In the genomic region with DNA sequence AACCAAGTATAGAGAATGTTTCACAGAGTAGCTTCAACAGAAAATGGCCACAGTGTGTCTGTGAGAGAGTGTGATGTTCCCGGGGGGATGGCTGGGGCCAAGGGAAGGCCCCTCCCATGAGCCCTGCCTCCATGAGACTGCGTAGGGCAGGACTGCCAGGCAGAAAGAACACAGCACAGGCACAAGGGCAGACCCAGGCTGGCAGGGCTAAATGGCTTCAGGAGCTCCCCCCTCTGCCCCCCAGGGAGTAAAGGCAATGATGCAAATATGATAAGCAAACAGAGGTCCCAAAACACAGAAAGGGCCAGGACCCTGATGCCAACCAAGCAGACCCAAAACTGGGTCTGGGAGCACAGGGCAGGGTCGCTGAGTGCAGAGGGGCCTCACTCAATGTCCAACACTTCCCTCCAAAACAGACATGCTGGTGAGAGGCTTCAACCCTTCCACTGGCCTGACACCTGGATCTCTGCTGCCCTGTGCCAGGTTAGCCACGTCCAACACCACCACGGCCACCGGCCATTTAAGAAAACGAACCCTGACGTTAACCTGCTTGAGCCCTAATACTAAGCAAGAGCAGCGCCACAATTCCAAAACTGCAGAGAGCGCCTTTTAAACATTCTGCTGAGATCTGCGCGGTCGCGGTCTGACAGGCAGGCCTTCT, we compare ENCODE assay signal across 12 cellular contexts.
DNase-seq lines count a peak whose midpoint lies in the region; ATAC-seq and TF ChIP-seq lines count a peak whose summit lies in the region.
"Had no signal": no experiment of that assay in that cellular context is flagged by ENCODE, and none has a peak within 500 bp of the region (broad histone marks: within the 10 kb centered on the region; RNA-seq: fewer than 3 reads in every experiment).

No MANE protein-coding gene starts in this region.

- no peak overlapping the region for H3K4me3 Mint-ChIP-seq in brain

- H2BK5ac ChIP-seq in IMR-90 (ENCODE audit: low read depth, low read length, poor library complexity, severe bottlenecking): no peak overlapping the region

- H4K91ac ChIP-seq in IMR-90 (ENCODE audit: insufficient read depth, low read depth, low read length): no peak overlapping the region

- H2AFZ ChIP-seq in IMR-90 (replicated peaks; ENCODE audit: low read length, poor library complexity): no peak overlapping the region

- no TSS peak for BruUV-seq in IMR-90 (replicated peaks; lab: Mats Ljungman, UMichigan)

- no peak overlapping the region for H3K27ac ChIP-seq in IMR-90 (ENCODE audit: insufficient read depth, low read length)
- H3K27ac ChIP-seq: KMS-11 had no signal

- H3K9me1 ChIP-seq in IMR-90 (ENCODE audit: insufficient read depth, low read length): peaks cover 19% of the 10 kb centered on the region

- H3K4me3 ChIP-seq in IMR-90 (ENCODE audit: insufficient read depth, low read depth, low read length): no peak overlapping the region
- H3K4me3 ChIP-seq: colonic mucosa had no signal

- H2BK15ac ChIP-seq in IMR-90 (ENCODE audit: low read depth, low read length): no peak overlapping the region

- peaks cover 68% of the 10 kb centered on the region for H3K4me1 Mint-ChIP-seq in brain

- TF ChIP-seq CTCF in IMR-90 (conservative IDR thresholded peaks at IDR 0.05; ENCODE audit: low read depth, low read length): no peak
- no peak for TF ChIP-seq CTCF in brain (conservative IDR thresholded peaks at IDR 0.05)

- H3K9me3 ChIP-seq in IMR-90 (ENCODE audit: control insufficient read depth, insufficient read depth, low read length): peaks cover 2% of the 10 kb centered on the region; the same call in 1 of the 2 replicates
- H3K9me3 ChIP-seq: colonic mucosa had no signal

- H3K4me2 ChIP-seq in IMR-90 (ENCODE audit: low read depth, low read length): no peak overlapping the region
- H3K4me2 ChIP-seq: KMS-11 had no signal

- H2AK5ac ChIP-seq in IMR-90 (ENCODE audit: low read depth, low read length): no peak overlapping the region; the same call in 1 of the 2 replicates

- no peak for TF ChIP-seq RAD21 in IMR-90 (IDR thresholded peaks at IDR 0.05; ENCODE audit: low read length)

- in situ Hi-C loops in IMR-90 (cut with MboI; ENCODE audit: low sequenced_read_pairs): no loop called here

- H4K20me1 ChIP-seq in IMR-90 (ENCODE audit: insufficient read depth, low read length): peaks cover 14% of the 10 kb centered on the region; the same call in 1 of the 2 replicates

- no peak overlapping the region for H4K5ac ChIP-seq in IMR-90 (ENCODE audit: low read depth, low read length)

- H3K18ac ChIP-seq in IMR-90 (ENCODE audit: low read depth, low read length): no peak overlapping the region

- dilution Hi-C loops in IMR-90 (cut with HindIII; ENCODE audit: low sequenced_read_pairs, unreplicated experiment): no loop called here

- intact Hi-C loops in IMR-90 (cut with micrococcal nuclease): no loop called here

- no peak overlapping the region for H3K9ac ChIP-seq in IMR-90 (ENCODE audit: low read depth, low read length)
- H3K9ac ChIP-seq: KMS-11 had no signal

- H4K8ac ChIP-seq in IMR-90 (ENCODE audit: low read depth in 2 of 2, low read length in 2 of 2): no peak overlapping the region; a peak in 1 of 4 replicates

- no peaks in the 10 kb centered on the region for H3K27me3 ChIP-seq in IMR-90 (ENCODE audit: control insufficient read depth, insufficient read depth, low read length)
- H3K27me3 ChIP-seq: colonic mucosa had no signal

- peak overlapping the region; percentile 66 to 87 (median 82) for H3K27ac Mint-ChIP-seq in brain

- CTCF ChIA-PET in IMR-90 (lab: Yijun Ruan, JAX): interaction anchor here (1.0 kb wide), 1 partner anchor 31 kb away, joined by 3 read pairs; no protein-coding TSS in a partner anchor

- no peaks in the 10 kb centered on the region for H3K27me3 Mint-ChIP-seq in brain

- no peak for ATAC-seq in IMR-90 (ENCODE audit: low read depth)
- no peak for ATAC-seq in HG03196 (IDR thresholded peaks at IDR 0.05; ENCODE audit: unreplicated experiment)

- peak overlapping the region; percentile 70 for H2AK9ac ChIP-seq in IMR-90 (replicated peaks; ENCODE audit: low read depth, low read length, poor library complexity)

- TF ChIP-seq POLR2A in IMR-90 (IDR thresholded peaks at IDR 0.05; ENCODE audit: low read depth, low read length): no peak

- H3K23ac ChIP-seq in IMR-90 (ENCODE audit: low read depth, low read length): no peak overlapping the region

- no peak overlapping the region for H3K4ac ChIP-seq in IMR-90 (ENCODE audit: low read depth, low read length)

- H2BK120ac ChIP-seq in IMR-90 (ENCODE audit: low read depth, low read length): no peak overlapping the region

- WGBS in IMR-90 (ENCODE audit: extremely low coverage in 2 of 2, insufficient read length in 1 of 2), 2 experiments: 81% methylated on average over 8 of the region's 14 CpGs; no CpG with 5 or more reads in 1 of the 2 experiments

- DNase-seq in IMR-90: no peak
- DNase-seq in medulla oblongata (ENCODE audit: extremely low spot score): peak; percentile 64
- peak; percentile 17 for DNase-seq in stimulated activated CD8-positive, alpha-beta memory T cell treated with anti-CD3 and anti-CD28 coated beads, Interleukin-4, amount 100 ng/mL, for 48 hours
- no peak for DNase-seq in GDM1 (lab: John Stamatoyannopoulos, UW)
- no peak for DNase-seq in HuH-7.5 (ENCODE audit: low spot score)
- DNase-seq: activated naive CD4-positive, alpha-beta T cell treated with Interleukin-2 at 50 U/mL for 16 hours; kidney; NCI-H2081 had no signal

- peaks cover 14 to 22% (median 20%) of the 10 kb centered on the region in 5 experiments for H3K9me3 Mint-ChIP-seq in brain

- H3K4me1 ChIP-seq in IMR-90 (ENCODE audit: control insufficient read depth, insufficient read depth, low read length): peaks cover 19% of the 10 kb centered on the region; the same call in 1 of the 2 replicates
- H3K4me1 ChIP-seq: colonic mucosa had no signal

- no peak overlapping the region for H3K56ac ChIP-seq in IMR-90 (ENCODE audit: extremely low read depth, insufficient read depth, low read length)

- H3K36me3 Mint-ChIP-seq in brain: peaks cover 35% of the 10 kb centered on the region

- peaks cover 7% of the 10 kb centered on the region for H3K36me3 ChIP-seq in IMR-90 (ENCODE audit: control insufficient read depth, insufficient read depth, low read length)
- H3K36me3 ChIP-seq: colonic mucosa had no signal

- peaks cover 30 to 83% of the 10 kb centered on the region in 2 experiments for H3K79me1 ChIP-seq in IMR-90 (ENCODE audit: low read depth in 1 of 2, low read length in 2 of 2)

- H3K14ac ChIP-seq in IMR-90 (replicated peaks; ENCODE audit: low read depth, low read length): no peak overlapping the region

- H2BK20ac ChIP-seq in IMR-90 (ENCODE audit: low read depth, low read length): no peak overlapping the region

- POLR2A ChIA-PET in IMR-90 (lab: Charles Lee; ENCODE audit: unreplicated experiment): no interaction called here

TF ChIP-seq in IMR-90, 13 proteins besides CTCF, POLR2A, EP300 and RAD21:
- TF ChIP-seq CHD1 (IDR thresholded peaks at IDR 0.05; ENCODE audit: low read depth, low read length): no peak
- no peak for TF ChIP-seq RCOR1 (IDR thresholded peaks at IDR 0.05; ENCODE audit: insufficient replicate concordance, low read length)
- no peak for TF ChIP-seq FOS (IDR thresholded peaks at IDR 0.05; ENCODE audit: low read depth, low read length)
- no peak for TF ChIP-seq NFE2L2 (IDR thresholded peaks at IDR 0.05; ENCODE audit: low read depth, low read length)
- TF ChIP-seq, protein P1, sequence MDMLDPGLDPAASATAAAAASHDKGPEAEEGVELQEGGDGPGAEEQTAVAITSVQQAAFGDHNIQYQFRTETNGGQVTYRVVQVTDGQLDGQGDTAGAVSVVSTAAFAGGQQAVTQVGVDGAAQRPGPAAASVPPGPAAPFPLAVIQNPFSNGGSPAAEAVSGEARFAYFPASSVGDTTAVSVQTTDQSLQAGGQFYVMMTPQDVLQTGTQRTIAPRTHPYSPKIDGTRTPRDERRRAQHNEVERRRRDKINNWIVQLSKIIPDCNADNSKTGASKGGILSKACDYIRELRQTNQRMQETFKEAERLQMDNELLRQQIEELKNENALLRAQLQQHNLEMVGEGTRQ (IDR thresholded peaks at IDR 0.05; ENCODE audit: low read depth, low read length): no peak
- TF ChIP-seq MAFK (IDR thresholded peaks at IDR 0.05; ENCODE audit: low read depth, low read length): no peak
- no peak for TF ChIP-seq SMC3 (IDR thresholded peaks at IDR 0.05; ENCODE audit: low read depth, low read length)
- no peak for TF ChIP-seq RFX5 (IDR thresholded peaks at IDR 0.05; ENCODE audit: low read depth, low read length)
- TF ChIP-seq, protein P2, sequence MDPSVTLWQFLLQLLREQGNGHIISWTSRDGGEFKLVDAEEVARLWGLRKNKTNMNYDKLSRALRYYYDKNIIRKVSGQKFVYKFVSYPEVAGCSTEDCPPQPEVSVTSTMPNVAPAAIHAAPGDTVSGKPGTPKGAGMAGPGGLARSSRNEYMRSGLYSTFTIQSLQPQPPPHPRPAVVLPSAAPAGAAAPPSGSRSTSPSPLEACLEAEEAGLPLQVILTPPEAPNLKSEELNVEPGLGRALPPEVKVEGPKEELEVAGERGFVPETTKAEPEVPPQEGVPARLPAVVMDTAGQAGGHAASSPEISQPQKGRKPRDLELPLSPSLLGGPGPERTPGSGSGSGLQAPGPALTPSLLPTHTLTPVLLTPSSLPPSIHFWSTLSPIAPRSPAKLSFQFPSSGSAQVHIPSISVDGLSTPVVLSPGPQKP (IDR thresholded peaks at IDR 0.05; ENCODE audit: borderline replicate concordance, low read depth, low read length): no peak
- no peak for TF ChIP-seq CEBPB (IDR thresholded peaks at IDR 0.05; ENCODE audit: low read depth, low read length)
- TF ChIP-seq MAZ (IDR thresholded peaks at IDR 0.05; ENCODE audit: borderline replicate concordance, low read depth, low read length): no peak
- no peak for TF ChIP-seq BHLHE40 (IDR thresholded peaks at IDR 0.05; ENCODE audit: low read depth, low read length)
- no peak for TF ChIP-seq MXI1 (IDR thresholded peaks at IDR 0.05; ENCODE audit: borderline replicate concordance, low read depth, low read length)

Comparison
In these comparisons a context has a peak if more than half of its experiments do, and no peak if none do; other contexts are left out.
1. DNase-seq: peak in medulla oblongata (single experiment) and stimulated activated CD8-positive, alpha-beta memory T cell treated with anti-CD3 and anti-CD28 coated beads, Interleukin-4, amount 100 ng/mL, for 48 hours (single experiment); none in IMR-90 (single experiment), GDM1 (single experiment) and HuH-7.5 (single experiment).